ENCODE assay signal across 9 cellular contexts in the genomic region with DNA sequence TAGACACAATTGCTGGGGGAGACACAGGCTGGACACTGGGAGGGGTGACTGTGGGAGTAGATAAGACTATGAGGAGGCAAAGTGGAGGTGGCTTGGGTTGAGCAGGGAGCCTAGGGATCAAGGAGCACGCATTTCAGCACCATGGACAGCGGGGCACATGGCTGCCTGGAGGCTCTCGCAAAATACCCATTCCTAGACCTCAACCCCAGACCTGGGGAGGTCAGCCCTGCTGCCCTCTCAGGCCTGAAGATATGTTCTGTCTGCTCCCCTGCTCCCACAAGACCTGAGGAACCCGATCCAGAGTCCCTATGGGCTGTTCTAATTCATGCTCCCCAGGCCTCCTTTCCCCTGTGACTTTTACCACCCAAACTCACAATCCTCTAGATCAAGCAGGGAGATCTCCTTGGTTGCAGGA. TPM values are rescaled to one million over a fixed set of nuclear protein-coding genes. Genes with fewer than 3 reads are reported as not detected.
A peak's percentile ranks its signal among the peaks of the same experiment; 100 is the strongest.
DNase-seq lines count a peak whose midpoint lies in the region; ATAC-seq and TF ChIP-seq lines count a peak whose summit lies in the region.
"Had no signal": no experiment of that assay in that cellular context is flagged by ENCODE, and none has a peak within 500 bp of the region (broad histone marks: within the 10 kb centered on the region; RNA-seq: fewer than 3 reads in every experiment).

No MANE protein-coding gene starts in this region.

- no peaks in the 10 kb centered on the region for H3K9me3 ChIP-seq in CD8-positive, alpha-beta T cell (ENCODE audit: low read length)

- CTCF ChIA-PET in CD8-positive, alpha-beta T cell (lab: Charles Lee) = no interaction called here
- CTCF ChIA-PET in activated CD4-positive, alpha-beta memory T cell treated with anti-CD3 and anti-CD28 coated beads, Interleukin-2, amount 10 ng/mL, durations not matched to agents 7 days and 5 days (lab: Charles Lee) = no interaction called here

- H3K27ac Mint-ChIP-seq in CD8-positive, alpha-beta T cell = no peak overlapping the region
- H3K27ac Mint-ChIP-seq in activated CD4-positive, alpha-beta memory T cell treated with anti-CD3 and anti-CD28 coated beads, Interleukin-2, amount 10 ng/mL, durations not matched to agents 7 days and 5 days = no peak overlapping the region
- H3K27ac Mint-ChIP-seq in stimulated activated effector memory CD8-positive, alpha-beta T cell treated with anti-CD3 and anti-CD28 coated beads, Interleukin-12 subunit alpha, Interleukin-12 subunit beta, amount 100 ng/mL, for 72 hours = no peak overlapping the region
- H3K27ac Mint-ChIP-seq: activated naive CD4-positive, alpha-beta T cell treated with anti-CD3 and anti-CD28 coated beads, Interleukin-2, amount 50 U/mL, for 24 hours had no signal

- no peak overlapping the region for H3K27ac ChIP-seq in CD8-positive, alpha-beta T cell (ENCODE audit: low read depth, low read length)

- intact Hi-C loops in CD8-positive, alpha-beta T cell (cut with DNase I, micrococcal nuclease) = loop anchor here (1.0 kb wide), 1 partner anchor 46 kb away; a partner anchor contains a TSS
- intact Hi-C loops in left cardiac atrium (cut with DNase I) = loop anchor here in 1 of 2 donors (10.0 kb wide), 1 partner anchor 78 kb away; no protein-coding TSS in a partner anchor

- no peaks in the 10 kb centered on the region for H3K9me3 Mint-ChIP-seq in CD8-positive, alpha-beta T cell
- no peaks in the 10 kb centered on the region for H3K9me3 Mint-ChIP-seq in activated CD4-positive, alpha-beta memory T cell treated with anti-CD3 and anti-CD28 coated beads, Interleukin-2, amount 10 ng/mL, durations not matched to agents 7 days and 5 days
- H3K9me3 Mint-ChIP-seq in stimulated activated effector memory CD8-positive, alpha-beta T cell treated with anti-CD3 and anti-CD28 coated beads, Interleukin-12 subunit alpha, Interleukin-12 subunit beta, amount 100 ng/mL, for 72 hours = no peaks in the 10 kb centered on the region
- H3K9me3 Mint-ChIP-seq: activated naive CD4-positive, alpha-beta T cell treated with anti-CD3 and anti-CD28 coated beads, Interleukin-2, amount 50 U/mL, for 24 hours had no signal

- H3K27me3 ChIP-seq in CD8-positive, alpha-beta T cell (ENCODE audit: insufficient read depth, low read length) = no peaks in the 10 kb centered on the region

- no peak for TF ChIP-seq CTCF in CD8-positive, alpha-beta T cell (IDR thresholded peaks at IDR 0.05)

- POLR2A ChIA-PET in CD8-positive, alpha-beta T cell (lab: Charles Lee) = no interaction called here
- POLR2A ChIA-PET in activated CD4-positive, alpha-beta memory T cell treated with anti-CD3 and anti-CD28 coated beads, Interleukin-2, amount 10 ng/mL, durations not matched to agents 7 days and 5 days (lab: Charles Lee) = no interaction called here

- DNase-seq in CD8-positive, alpha-beta T cell = peak in 5 of 7 experiments; percentile 8 to 52 (median 45)
- DNase-seq in Jurkat, Clone E6-1 (ENCODE audit: low read depth, low spot score) = peak; percentile 59
- peak; percentile 59 for DNase-seq in activated CD4-positive, alpha-beta memory T cell treated with anti-CD3 and anti-CD28 coated beads, Interleukin-2, amount 10 ng/mL, durations not matched to agents 7 days and 5 days
- DNase-seq in left cardiac atrium = peak; percentile 57
- DNase-seq in stimulated activated effector memory CD8-positive, alpha-beta T cell treated with anti-CD3 and anti-CD28 coated beads, Interleukin-12 subunit alpha, Interleukin-12 subunit beta, amount 100 ng/mL, for 72 hours (ENCODE audit: low spot score in 2 of 2) = peak; percentile 28 to 61
- no peak for DNase-seq in NCI-H510A (lab: John Stamatoyannopoulos, UW)

- H3K4me1 Mint-ChIP-seq in CD8-positive, alpha-beta T cell (ENCODE audit: low read depth) = no peaks in the 10 kb centered on the region
- no peaks in the 10 kb centered on the region for H3K4me1 Mint-ChIP-seq in activated CD4-positive, alpha-beta memory T cell treated with anti-CD3 and anti-CD28 coated beads, Interleukin-2, amount 10 ng/mL, durations not matched to agents 7 days and 5 days
- H3K4me1 Mint-ChIP-seq in stimulated activated effector memory CD8-positive, alpha-beta T cell treated with anti-CD3 and anti-CD28 coated beads, Interleukin-12 subunit alpha, Interleukin-12 subunit beta, amount 100 ng/mL, for 72 hours = no peaks in the 10 kb centered on the region
- H3K4me1 Mint-ChIP-seq: activated naive CD4-positive, alpha-beta T cell treated with anti-CD3 and anti-CD28 coated beads, Interleukin-2, amount 50 U/mL, for 24 hours had no signal

- no peaks in the 10 kb centered on the region for H3K36me3 ChIP-seq in CD8-positive, alpha-beta T cell (ENCODE audit: insufficient read depth, low read length)

- no peak overlapping the region for H3K4me3 Mint-ChIP-seq in CD8-positive, alpha-beta T cell
- H3K4me3 Mint-ChIP-seq in activated CD4-positive, alpha-beta memory T cell treated with anti-CD3 and anti-CD28 coated beads, Interleukin-2, amount 10 ng/mL, durations not matched to agents 7 days and 5 days = no peak overlapping the region
- no peak overlapping the region for H3K4me3 Mint-ChIP-seq in stimulated activated effector memory CD8-positive, alpha-beta T cell treated with anti-CD3 and anti-CD28 coated beads, Interleukin-12 subunit alpha, Interleukin-12 subunit beta, amount 100 ng/mL, for 72 hours
- H3K4me3 Mint-ChIP-seq: activated naive CD4-positive, alpha-beta T cell treated with anti-CD3 and anti-CD28 coated beads, Interleukin-2, amount 50 U/mL, for 24 hours had no signal

- H3K27me3 Mint-ChIP-seq in CD8-positive, alpha-beta T cell (ENCODE audit: low read depth) = peaks cover 37% of the 10 kb centered on the region
- peaks cover 2% of the 10 kb centered on the region for H3K27me3 Mint-ChIP-seq in activated CD4-positive, alpha-beta memory T cell treated with anti-CD3 and anti-CD28 coated beads, Interleukin-2, amount 10 ng/mL, durations not matched to agents 7 days and 5 days

- no peak overlapping the region for H3K4me3 ChIP-seq in CD8-positive, alpha-beta T cell (ENCODE audit: low read depth, low read length)
- no peak overlapping the region for H3K4me3 ChIP-seq in Jurkat, Clone E6-1 (ENCODE audit: low read length)

- peak; percentile 48 for ATAC-seq in CD8-positive, alpha-beta T cell
- ATAC-seq in left cardiac atrium = peak; percentile 30 to 55
- no peak for ATAC-seq in stimulated activated effector memory CD8-positive, alpha-beta T cell treated with anti-CD3 and anti-CD28 coated beads, Interleukin-12 subunit alpha, Interleukin-12 subunit beta, amount 100 ng/mL, for 72 hours
- ATAC-seq in HG02678 (IDR thresholded peaks at IDR 0.05; ENCODE audit: unreplicated experiment) = no peak
- no peak for ATAC-seq in HG02798 (IDR thresholded peaks at IDR 0.05; ENCODE audit: poor library complexity, unreplicated experiment)

- no peaks in the 10 kb centered on the region for H3K4me1 ChIP-seq in CD8-positive, alpha-beta T cell (ENCODE audit: insufficient read depth, low read length)

- no peaks in the 10 kb centered on the region for H3K36me3 Mint-ChIP-seq in CD8-positive, alpha-beta T cell
- no peaks in the 10 kb centered on the region for H3K36me3 Mint-ChIP-seq in activated CD4-positive, alpha-beta memory T cell treated with anti-CD3 and anti-CD28 coated beads, Interleukin-2, amount 10 ng/mL, durations not matched to agents 7 days and 5 days (ENCODE audit: low read depth)
- H3K36me3 Mint-ChIP-seq in stimulated activated effector memory CD8-positive, alpha-beta T cell treated with anti-CD3 and anti-CD28 coated beads, Interleukin-12 subunit alpha, Interleukin-12 subunit beta, amount 100 ng/mL, for 72 hours = no peaks in the 10 kb centered on the region
- H3K36me3 Mint-ChIP-seq: activated naive CD4-positive, alpha-beta T cell treated with anti-CD3 and anti-CD28 coated beads, Interleukin-2, amount 50 U/mL, for 24 hours had no signal

RNA-seq across cellular contexts. Expression of a gene that starts 16.0 kb away (rescaled TPM):
- under 1 TPM; 0.27 to 0.53 TPM for total RNA-seq in CD8-positive, alpha-beta T cell
- polyA plus RNA-seq in Jurkat, Clone E6-1 (2012; ENCODE audit: insufficient read depth, insufficient read length) = 11.6 TPM
- total RNA-seq in activated CD4-positive, alpha-beta memory T cell treated with anti-CD3 and anti-CD28 coated beads, Interleukin-2, amount 10 ng/mL, durations not matched to agents 7 days and 5 days = not detected
- total RNA-seq in left cardiac atrium = 1 to 10 TPM; 1.8 to 3.1 TPM

RNA-seq across cellular contexts. Expression of a gene that starts 46.5 kb away (rescaled TPM):
- under 1 TPM; 0.81 to 0.90 TPM for total RNA-seq in CD8-positive, alpha-beta T cell
- 9.2 TPM for polyA plus RNA-seq in Jurkat, Clone E6-1 (2012; ENCODE audit: insufficient read depth, insufficient read length)
- total RNA-seq in activated CD4-positive, alpha-beta memory T cell treated with anti-CD3 and anti-CD28 coated beads, Interleukin-2, amount 10 ng/mL, durations not matched to agents 7 days and 5 days = not detected
- 1 to 10 TPM in 1 of 2 donors, under 1 TPM in 1; 0.34 to 1.4 TPM for total RNA-seq in left cardiac atrium

Comparison
In these comparisons a context has a peak if more than half of its experiments do, and no peak if none do; other contexts are left out.
1. ATAC-seq: peak in CD8-positive, alpha-beta T cell (single experiment) and left cardiac atrium (2 of 2); none in stimulated activated effector memory CD8-positive, alpha-beta T cell treated with anti-CD3 and anti-CD28 coated beads, Interleukin-12 subunit alpha, Interleukin-12 subunit beta, amount 100 ng/mL, for 72 hours (single experiment), HG02678 (single experiment) and HG02798 (single experiment).